Comparison of ENCODE assay signal across 18 cellular contexts in genomic region chr11:132087148-132087547, GRCh38.
DNase-seq lines count a peak whose midpoint lies in the region; TF ChIP-seq lines count a peak whose summit lies in the region.
"Had no signal": no experiment of that assay in that cellular context is flagged by ENCODE, and none has a peak within 500 bp of the region (broad histone marks: within the 10 kb centered on the region; RNA-seq: fewer than 3 reads in every experiment).

No MANE protein-coding gene starts in this region.

- no peaks in the 10 kb centered on the region for H3K4me1 Mint-ChIP-seq in activated naive CD4-positive, alpha-beta T cell treated with anti-CD3 and anti-CD28 coated beads, Interleukin-2, amount 10 ng/mL, durations not matched to agents 7 days and 5 days
- H3K4me1 Mint-ChIP-seq: B cell; CD8-positive, alpha-beta memory T cell had no signal

- H4K20me1 ChIP-seq in PC-9 (ENCODE audit: insufficient read depth) = no peaks in the 10 kb centered on the region
- H4K20me1 ChIP-seq: BLaER1 treated with 17β-estradiol and CSF1 and Interleukin-3, amounts not matched to agents 10 nM and 100 nM had no signal

- H3K27ac ChIP-seq in HEK293 (ENCODE audit: extremely low read depth, low read depth, low read length) (no peak overlapping the region), epithelial cell of prostate (peak overlapping the region; percentile 68), PC-9 (no peak overlapping the region)
- H3K27ac ChIP-seq: 22Rv1 had no signal

- no peak overlapping the region for H3K4me2 ChIP-seq in PC-9
- H3K4me2 ChIP-seq: BLaER1 treated with 17β-estradiol and CSF1 and Interleukin-3, amounts not matched to agents 10 nM and 100 nM had no signal

- no peak overlapping the region for H3K27ac Mint-ChIP-seq in activated naive CD4-positive, alpha-beta T cell treated with anti-CD3 and anti-CD28 coated beads, Interleukin-2, amount 10 ng/mL, durations not matched to agents 7 days and 5 days
- H3K27ac Mint-ChIP-seq: B cell; CD14-positive monocyte; CD4-positive, alpha-beta T cell; CD8-positive, alpha-beta memory T cell had no signal

- TF ChIP-seq CTCF in HEK293 (tag by site-specific recombination; IDR thresholded peaks at IDR 0.05) (no peak), BE2C (IDR thresholded peaks at IDR 0.05; ENCODE audit: low read depth, low read length) (no peak), PC-9 (conservative IDR thresholded peaks at IDR 0.05) (no peak)

- DNase-seq in DMS53 (lab: John Stamatoyannopoulos, UW) (peak; percentile 29), DMS53 treated with DMSO at 0.1 percent for 48 hours (lab: John Stamatoyannopoulos, UW; ENCODE audit: unreplicated experiment) (no peak), NCI-H69 (lab: John Stamatoyannopoulos, UW) (peak; percentile 33), epithelial cell of prostate (ENCODE audit: low read depth, low spot score) (no peak), BE2C (no peak), PC-9 (no peak)
- no peak for DNase-seq in activated naive CD4-positive, alpha-beta T cell treated with anti-CD3 and anti-CD28 coated beads, Interleukin-2, amount 10 ng/mL, durations not matched to agents 7 days and 5 days
- DNase-seq: CD4-positive, alpha-beta T cell; CD8-positive, alpha-beta memory T cell; DMS 273 treated with DMSO at 0.1 percent for 48 hours; DND-41; GOT3 had no signal

- H3K79me2 ChIP-seq in PC-9 (ENCODE audit: low read depth) = no peaks in the 10 kb centered on the region

- H3K27me3 Mint-ChIP-seq in activated naive CD4-positive, alpha-beta T cell treated with anti-CD3 and anti-CD28 coated beads, Interleukin-2, amount 10 ng/mL, durations not matched to agents 7 days and 5 days = no peaks in the 10 kb centered on the region
- H3K27me3 Mint-ChIP-seq: B cell; CD4-positive, alpha-beta T cell; CD8-positive, alpha-beta memory T cell had no signal

- CTCF ChIA-PET in HEK293 (lab: Yijun Ruan, JAX) = no interaction called here
- CTCF ChIA-PET in PC-9 (lab: Charles Lee) = no interaction called here
- CTCF ChIA-PET in activated naive CD4-positive, alpha-beta T cell treated with anti-CD3 and anti-CD28 coated beads, Interleukin-2, amount 10 ng/mL, durations not matched to agents 7 days and 5 days (lab: Charles Lee) = no interaction called here

- H3F3A ChIP-seq in PC-9 (ENCODE audit: insufficient read depth, low read depth) = no peaks in the 10 kb centered on the region

- no TSS peak for BruUV-seq in PC-9 (replicated peaks; lab: Mats Ljungman, UMichigan)

- H2AFZ ChIP-seq in PC-9 = no peak overlapping the region

- H3K36me3 ChIP-seq in HEK293 (ENCODE audit: control insufficient read depth in 2 of 2, insufficient read depth in 1 of 2, low read length in 2 of 2) (no peaks in the 10 kb centered on the region), BE2C (no peaks in the 10 kb centered on the region), PC-9 (ENCODE audit: low read depth) (no peaks in the 10 kb centered on the region)
- H3K36me3 ChIP-seq: HAP-1 had no signal

- H3K4me3 ChIP-seq in HEK293 (ENCODE audit: low read depth, low read length) = no peak overlapping the region
- no peak overlapping the region for H3K4me3 ChIP-seq in BE2C (ENCODE audit: low read depth, low read length)
- H3K4me3 ChIP-seq in PC-9 = no peak overlapping the region
- H3K4me3 ChIP-seq: HAP-1 had no signal

- no peaks in the 10 kb centered on the region for H3K9me2 ChIP-seq in PC-9 (ENCODE audit: insufficient read depth)

- POLR2A ChIA-PET in HEK293 (lab: Yijun Ruan, JAX) = no interaction called here
- POLR2A ChIA-PET in PC-9 (lab: Charles Lee; ENCODE audit: unreplicated experiment) = no interaction called here

- H3K4me1 ChIP-seq in HEK293 (ENCODE audit: control insufficient read depth, insufficient read depth, low read length) (no peaks in the 10 kb centered on the region), BE2C (no peaks in the 10 kb centered on the region), PC-9 (replicated peaks; ENCODE audit: insufficient read depth) (no peaks in the 10 kb centered on the region)
- H3K4me1 ChIP-seq: HAP-1 had no signal

- no peak overlapping the region for H3K4me3 Mint-ChIP-seq in activated naive CD4-positive, alpha-beta T cell treated with anti-CD3 and anti-CD28 coated beads, Interleukin-2, amount 10 ng/mL, durations not matched to agents 7 days and 5 days
- H3K4me3 Mint-ChIP-seq: B cell; CD14-positive monocyte; CD4-positive, alpha-beta T cell; CD8-positive, alpha-beta memory T cell had no signal

- H3K9me3 ChIP-seq in HEK293 (ENCODE audit: control insufficient read depth, insufficient read depth, low read depth, low read length) (no peaks in the 10 kb centered on the region), BE2C (no peaks in the 10 kb centered on the region; the same call in none of the 2 replicates), PC-9 (ENCODE audit: insufficient read depth, low read depth) (0 out of 2 replicates have a peak, but pooled peaks cover 3% of the 10 kb centered on the region)
- H3K9me3 ChIP-seq: HAP-1 had no signal

- H3K27me3 ChIP-seq in BE2C (no peaks in the 10 kb centered on the region), PC-9 (ENCODE audit: insufficient read depth, low read depth) (no peaks in the 10 kb centered on the region)
- H3K27me3 ChIP-seq: BLaER1 treated with 17β-estradiol and CSF1 and Interleukin-3, amounts not matched to agents 10 nM and 100 nM had no signal

- H3K36me3 Mint-ChIP-seq in activated naive CD4-positive, alpha-beta T cell treated with anti-CD3 and anti-CD28 coated beads, Interleukin-2, amount 10 ng/mL, durations not matched to agents 7 days and 5 days = no peaks in the 10 kb centered on the region
- H3K36me3 Mint-ChIP-seq: CD14-positive monocyte; CD8-positive, alpha-beta memory T cell had no signal

- H3K9me3 Mint-ChIP-seq in activated naive CD4-positive, alpha-beta T cell treated with anti-CD3 and anti-CD28 coated beads, Interleukin-2, amount 10 ng/mL, durations not matched to agents 7 days and 5 days = peaks cover 24% of the 10 kb centered on the region

- intact Hi-C loops in PC-9 (cut with micrococcal nuclease; ENCODE audit: unreplicated experiment) = no loop called here

TF ChIP-seq in HEK293, 187 proteins besides CTCF, POLR2A, EP300 and RAD21:
- TF ChIP-seq TRIM28 (IDR thresholded peaks at IDR 0.05; ENCODE audit: borderline replicate concordance, low read length) = peak; percentile 91; the same call in 1 of the 2 replicates
- TF ChIP-seq PRDM6 (tag by site-specific recombination; IDR thresholded peaks at IDR 0.05) = no peak
- TF ChIP-seq YY1 (tag by site-specific recombination; IDR thresholded peaks at IDR 0.05) = no peak
- TF ChIP-seq SETDB1 (IDR thresholded peaks at IDR 0.05; ENCODE audit: insufficient read length, low read length) = peak; percentile 84

Comparison
In these comparisons a context has a peak if more than half of its experiments do, and no peak if none do; other contexts are left out.
1. DNase-seq: peak in DMS53 (single experiment) and NCI-H69 (single experiment); none in DMS53 treated with DMSO at 0.1 percent for 48 hours (single experiment), epithelial cell of prostate (single experiment), BE2C (single experiment), PC-9 (0 of 2) and activated naive CD4-positive, alpha-beta T cell treated with anti-CD3 and anti-CD28 coated beads, Interleukin-2, amount 10 ng/mL, durations not matched to agents 7 days and 5 days (single experiment).